1 cellular context compared by ENCODE assay signal in genomic region chr13:29689548-29689947, GRCh38.
TF ChIP-seq lines count a peak whose summit lies in the region.

No MANE protein-coding gene starts in this region.

TF ChIP-seq in GM23338, 12 proteins besides CTCF, POLR2A, EP300 and RAD21:
- TF ChIP-seq, protein P1, sequence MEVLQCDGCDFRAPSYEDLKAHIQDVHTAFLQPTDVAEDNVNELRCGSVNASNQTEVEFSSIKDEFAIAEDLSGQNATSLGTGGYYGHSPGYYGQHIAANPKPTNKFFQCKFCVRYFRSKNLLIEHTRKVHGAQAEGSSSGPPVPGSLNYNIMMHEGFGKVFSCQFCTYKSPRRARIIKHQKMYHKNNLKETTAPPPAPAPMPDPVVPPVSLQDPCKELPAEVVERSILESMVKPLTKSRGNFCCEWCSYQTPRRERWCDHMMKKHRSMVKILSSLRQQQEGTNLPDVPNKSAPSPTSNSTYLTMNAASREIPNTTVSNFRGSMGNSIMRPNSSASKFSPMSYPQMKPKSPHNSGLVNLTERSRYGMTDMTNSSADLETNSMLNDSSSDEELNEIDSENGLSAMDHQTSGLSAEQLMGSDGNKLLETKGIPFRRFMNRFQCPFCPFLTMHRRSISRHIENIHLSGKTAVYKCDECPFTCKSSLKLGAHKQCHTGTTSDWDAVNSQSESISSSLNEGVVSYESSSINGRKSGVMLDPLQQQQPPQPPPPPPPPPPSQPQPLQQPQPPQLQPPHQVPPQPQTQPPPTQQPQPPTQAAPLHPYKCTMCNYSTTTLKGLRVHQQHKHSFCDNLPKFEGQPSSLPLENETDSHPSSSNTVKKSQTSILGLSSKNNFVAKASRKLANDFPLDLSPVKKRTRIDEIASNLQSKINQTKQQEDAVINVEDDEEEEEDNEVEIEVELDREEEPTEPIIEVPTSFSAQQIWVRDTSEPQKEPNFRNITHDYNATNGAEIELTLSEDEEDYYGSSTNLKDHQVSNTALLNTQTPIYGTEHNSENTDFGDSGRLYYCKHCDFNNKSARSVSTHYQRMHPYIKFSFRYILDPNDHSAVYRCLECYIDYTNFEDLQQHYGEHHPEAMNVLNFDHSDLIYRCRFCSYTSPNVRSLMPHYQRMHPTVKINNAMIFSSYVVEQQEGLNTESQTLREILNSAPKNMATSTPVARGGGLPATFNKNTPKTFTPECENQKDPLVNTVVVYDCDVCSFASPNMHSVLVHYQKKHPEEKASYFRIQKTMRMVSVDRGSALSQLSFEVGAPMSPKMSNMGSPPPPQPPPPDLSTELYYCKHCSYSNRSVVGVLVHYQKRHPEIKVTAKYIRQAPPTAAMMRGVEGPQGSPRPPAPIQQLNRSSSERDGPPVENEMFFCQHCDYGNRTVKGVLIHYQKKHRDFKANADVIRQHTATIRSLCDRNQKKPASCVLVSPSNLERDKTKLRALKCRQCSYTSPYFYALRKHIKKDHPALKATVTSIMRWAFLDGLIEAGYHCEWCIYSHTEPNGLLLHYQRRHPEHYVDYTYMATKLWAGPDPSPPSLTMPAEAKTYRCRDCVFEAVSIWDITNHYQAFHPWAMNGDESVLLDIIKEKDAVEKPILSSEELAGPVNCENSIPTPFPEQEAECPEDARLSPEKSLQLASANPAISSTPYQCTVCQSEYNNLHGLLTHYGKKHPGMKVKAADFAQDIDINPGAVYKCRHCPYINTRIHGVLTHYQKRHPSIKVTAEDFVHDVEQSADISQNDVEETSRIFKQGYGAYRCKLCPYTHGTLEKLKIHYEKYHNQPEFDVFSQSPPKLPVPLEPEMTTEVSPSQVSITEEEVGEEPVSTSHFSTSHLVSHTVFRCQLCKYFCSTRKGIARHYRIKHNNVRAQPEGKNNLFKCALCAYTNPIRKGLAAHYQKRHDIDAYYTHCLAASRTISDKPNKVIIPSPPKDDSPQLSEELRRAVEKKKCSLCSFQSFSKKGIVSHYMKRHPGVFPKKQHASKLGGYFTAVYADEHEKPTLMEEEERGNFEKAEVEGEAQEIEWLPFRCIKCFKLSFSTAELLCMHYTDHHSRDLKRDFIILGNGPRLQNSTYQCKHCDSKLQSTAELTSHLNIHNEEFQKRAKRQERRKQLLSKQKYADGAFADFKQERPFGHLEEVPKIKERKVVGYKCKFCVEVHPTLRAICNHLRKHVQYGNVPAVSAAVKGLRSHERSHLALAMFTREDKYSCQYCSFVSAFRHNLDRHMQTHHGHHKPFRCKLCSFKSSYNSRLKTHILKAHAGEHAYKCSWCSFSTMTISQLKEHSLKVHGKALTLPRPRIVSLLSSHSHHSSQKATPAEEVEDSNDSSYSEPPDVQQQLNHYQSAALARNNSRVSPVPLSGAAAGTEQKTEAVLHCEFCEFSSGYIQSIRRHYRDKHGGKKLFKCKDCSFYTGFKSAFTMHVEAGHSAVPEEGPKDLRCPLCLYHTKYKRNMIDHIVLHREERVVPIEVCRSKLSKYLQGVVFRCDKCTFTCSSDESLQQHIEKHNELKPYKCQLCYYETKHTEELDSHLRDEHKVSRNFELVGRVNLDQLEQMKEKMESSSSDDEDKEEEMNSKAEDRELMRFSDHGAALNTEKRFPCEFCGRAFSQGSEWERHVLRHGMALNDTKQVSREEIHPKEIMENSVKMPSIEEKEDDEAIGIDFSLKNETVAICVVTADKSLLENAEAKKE (CRISPR knock-in tag; IDR thresholded peaks at IDR 0.05), result no peak
- no peak for TF ChIP-seq REST (IDR thresholded peaks at IDR 0.05; ENCODE audit: unreplicated experiment)
